In the genomic region with DNA sequence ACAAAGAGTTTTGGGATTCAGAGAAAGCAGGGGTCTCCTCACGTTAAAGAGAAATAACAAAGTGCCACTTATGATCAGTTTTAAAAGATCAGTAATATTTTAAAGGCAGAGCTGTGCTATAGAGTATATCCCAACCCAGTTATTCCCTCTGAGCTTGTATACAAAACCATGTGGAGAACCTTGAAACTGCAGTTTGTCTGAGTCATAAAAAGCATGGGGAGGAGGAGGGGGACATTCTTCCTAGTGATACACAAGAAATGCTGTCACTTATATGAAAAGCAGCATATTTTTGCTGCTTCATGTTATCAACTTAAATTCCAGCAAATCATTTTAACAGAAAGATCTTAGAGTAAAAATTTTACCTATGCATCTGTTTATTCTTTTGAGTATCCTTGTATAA, we compare ENCODE assay signal across 17 cellular contexts.
DNase-seq lines count a peak whose midpoint lies in the region; ATAC-seq and TF ChIP-seq lines count a peak whose summit lies in the region.
"Had no signal": no experiment of that assay in that cellular context is flagged by ENCODE, and none has a peak within 500 bp of the region (broad histone marks: within the 10 kb centered on the region; RNA-seq: fewer than 3 reads in every experiment).

No MANE protein-coding gene starts in this region.

- POLR2A ChIA-PET in AG04450 (lab: Yijun Ruan, JAX): interaction anchor here (0.5 kb wide), 1 partner anchor 290 kb away, joined by 3 read pairs; no protein-coding TSS in a partner anchor

- TF ChIP-seq CTCF in AG04450 (IDR thresholded peaks at IDR 0.05; ENCODE audit: low read depth, low read length) (peak; percentile 31; the same call in 1 of the 2 replicates), HFF-Myc (IDR thresholded peaks at IDR 0.05; ENCODE audit: low read depth, low read length, missing control alignments) (no peak), GM13977 (IDR thresholded peaks at IDR 0.05; ENCODE audit: extremely low read depth, insufficient read depth, missing control alignments) (no peak), mesothelial cell of epicardium (IDR thresholded peaks at IDR 0.05; ENCODE audit: unreplicated experiment) (no peak)

- no peak overlapping the region for H3K27ac ChIP-seq in AG04450 (ENCODE audit: low read depth, low read length)
- H3K27ac ChIP-seq: BLaER1, Peyer's patch, sigmoid colon, tibial artery had no signal

- no peaks in the 10 kb centered on the region for H3K27me3 ChIP-seq in AG04450 (ENCODE audit: control insufficient read depth, insufficient read depth, low read length)
- H3K27me3 ChIP-seq: BLaER1, Peyer's patch, sigmoid colon, tibial artery had no signal

- no peak overlapping the region for H3K4me3 Mint-ChIP-seq in mesothelial cell of epicardium
- H3K4me3 Mint-ChIP-seq: activated CD8-positive, alpha-beta memory T cell treated with anti-CD3 and anti-CD28 coated beads, Interleukin-2, amount 10 ng/mL, durations not matched to agents 7 days and 5 days; activated naive CD8-positive, alpha-beta T cell treated with anti-CD3 and anti-CD28 coated beads, Interleukin-2, amount 10 ng/mL, durations not matched to agents 7 days and 5 days; effector memory CD8-positive, alpha-beta T cell had no signal

- no peak for ATAC-seq in GM19452 (IDR thresholded peaks at IDR 0.05; ENCODE audit: unreplicated experiment)
- ATAC-seq: activated CD8-positive, alpha-beta memory T cell treated with anti-CD3 and anti-CD28 coated beads, Interleukin-2, amount 10 ng/mL, durations not matched to agents 7 days and 5 days; effector memory CD8-positive, alpha-beta T cell had no signal

- peaks cover 2% of the 10 kb centered on the region for H3K36me3 Mint-ChIP-seq in mesothelial cell of epicardium

- in situ Hi-C loops in GM13977 (cut with MboI; ENCODE audit: low pct_unique_long_range_greater_than_20kb, low sequenced_read_pairs, unreplicated experiment): no loop called here

- peak; percentile 13 for DNase-seq in AG04450 (ENCODE audit: low read depth, low spot score)
- peak; percentile 2 for DNase-seq in HFF-Myc (ENCODE audit: extremely low read depth, low read depth)
- peak; percentile 0 for DNase-seq in amniotic stem cell (lab: John Stamatoyannopoulos, UW)
- DNase-seq in glomerular visceral epithelial cell (ENCODE audit: extremely low spot score): peak; percentile 9
- no peak for DNase-seq in GM13977 (ENCODE audit: low spot score)
- DNase-seq in NCI-H524 treated with DMSO at 0.1 percent for 48 hours (lab: John Stamatoyannopoulos, UW): no peak
- no peak for DNase-seq in mesothelial cell of epicardium (ENCODE audit: low spot score in 2 of 2, unreplicated experiment in 2 of 2)
- DNase-seq: activated CD8-positive, alpha-beta memory T cell treated with anti-CD3 and anti-CD28 coated beads, Interleukin-2, amount 10 ng/mL, durations not matched to agents 7 days and 5 days; activated naive CD8-positive, alpha-beta T cell treated with anti-CD3 and anti-CD28 coated beads, Interleukin-2, amount 10 ng/mL, durations not matched to agents 7 days and 5 days; effector memory CD8-positive, alpha-beta T cell; KG1; NCI-H2081; Peyer's patch; sigmoid colon; tibial artery had no signal

- H3K27me3 Mint-ChIP-seq in mesothelial cell of epicardium (ENCODE audit: low read depth): no peaks in the 10 kb centered on the region
- H3K27me3 Mint-ChIP-seq: activated CD8-positive, alpha-beta memory T cell treated with anti-CD3 and anti-CD28 coated beads, Interleukin-2, amount 10 ng/mL, durations not matched to agents 7 days and 5 days; activated naive CD8-positive, alpha-beta T cell treated with anti-CD3 and anti-CD28 coated beads, Interleukin-2, amount 10 ng/mL, durations not matched to agents 7 days and 5 days; effector memory CD8-positive, alpha-beta T cell had no signal

- no peaks in the 10 kb centered on the region for H3K9me3 ChIP-seq in AG04450 (ENCODE audit: control insufficient read depth, insufficient read depth, low read length)
- H3K9me3 ChIP-seq: BLaER1, Peyer's patch, sigmoid colon, tibial artery had no signal

- peaks cover 14% of the 10 kb centered on the region for H3K4me1 Mint-ChIP-seq in mesothelial cell of epicardium
- H3K4me1 Mint-ChIP-seq: activated CD8-positive, alpha-beta memory T cell treated with anti-CD3 and anti-CD28 coated beads, Interleukin-2, amount 10 ng/mL, durations not matched to agents 7 days and 5 days; activated naive CD8-positive, alpha-beta T cell treated with anti-CD3 and anti-CD28 coated beads, Interleukin-2, amount 10 ng/mL, durations not matched to agents 7 days and 5 days had no signal

- no peak overlapping the region for H3K27ac Mint-ChIP-seq in mesothelial cell of epicardium
- H3K27ac Mint-ChIP-seq: activated CD8-positive, alpha-beta memory T cell treated with anti-CD3 and anti-CD28 coated beads, Interleukin-2, amount 10 ng/mL, durations not matched to agents 7 days and 5 days; activated naive CD8-positive, alpha-beta T cell treated with anti-CD3 and anti-CD28 coated beads, Interleukin-2, amount 10 ng/mL, durations not matched to agents 7 days and 5 days; effector memory CD8-positive, alpha-beta T cell had no signal

- H3K9me3 Mint-ChIP-seq in mesothelial cell of epicardium: peaks cover 5% of the 10 kb centered on the region
- H3K9me3 Mint-ChIP-seq: effector memory CD8-positive, alpha-beta T cell had no signal

- H3K4me3 ChIP-seq in AG04450 (ENCODE audit: low read depth, low read length) (no peak overlapping the region), HFF-Myc (replicated peaks; ENCODE audit: low read depth, low read length) (no peak overlapping the region)
- H3K4me3 ChIP-seq: BLaER1, Peyer's patch, sigmoid colon, tibial artery had no signal

- CTCF ChIA-PET in AG04450 (lab: Charles Lee): interaction anchor here (1.0 to 2.1 kb wide), 3 partner anchors 8 to 430 kb away, joined by 3 to 5 read pairs (median 4); no protein-coding TSS in a partner anchor

Comparison
In these comparisons a context has a peak if more than half of its experiments do, and no peak if none do; other contexts are left out.
1. DNase-seq: peak in AG04450 (single experiment), HFF-Myc (single experiment), amniotic stem cell (single experiment) and glomerular visceral epithelial cell (single experiment); none in GM13977 (single experiment), NCI-H524 treated with DMSO at 0.1 percent for 48 hours (single experiment) and mesothelial cell of epicardium (0 of 2).